In the genomic region with DNA sequence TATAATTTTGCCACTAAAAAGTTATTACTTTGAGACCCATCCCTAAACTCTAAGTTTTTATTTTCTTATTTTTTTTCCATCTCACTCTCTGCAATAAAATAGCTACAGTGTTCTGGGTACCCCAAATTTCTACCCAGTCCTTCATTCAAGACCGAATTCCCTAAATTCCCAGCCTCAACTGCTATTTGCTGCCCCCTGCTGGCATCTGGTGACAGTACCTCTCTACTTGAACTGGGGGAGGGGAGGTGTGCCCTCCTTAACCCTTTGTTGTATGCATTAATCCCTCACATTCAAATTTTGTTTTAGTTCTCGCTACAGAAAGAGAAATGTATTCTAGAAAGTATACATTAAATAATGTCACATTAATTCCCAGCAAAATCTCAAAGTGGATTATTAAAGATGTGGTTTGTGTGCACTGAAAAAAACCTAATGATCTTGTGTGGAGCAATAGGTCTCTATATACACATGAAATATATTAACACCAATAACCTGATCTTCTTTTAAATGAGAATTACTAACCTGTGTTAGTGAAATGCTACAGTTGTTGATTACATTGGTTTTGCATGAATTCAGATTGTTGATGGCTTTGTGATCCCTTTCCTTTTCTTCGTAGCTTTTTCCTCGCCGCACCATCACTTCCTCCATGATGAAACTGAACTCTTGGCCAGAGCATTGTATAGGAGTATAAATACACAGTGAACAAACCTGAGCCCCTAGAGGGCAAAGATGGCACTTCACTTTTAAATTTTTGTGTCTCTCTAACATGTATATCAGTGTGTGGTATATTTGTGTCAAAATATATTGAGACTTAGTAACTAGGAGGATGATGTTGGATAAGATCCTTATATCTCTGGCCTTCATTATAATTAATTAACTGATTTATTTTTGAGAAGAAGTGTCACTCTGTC, we compare ENCODE assay signal across 8 cellular contexts.
DNase-seq lines count a peak whose midpoint lies in the region; ATAC-seq and TF ChIP-seq lines count a peak whose summit lies in the region.

No MANE protein-coding gene starts in this region.

- H3K27ac ChIP-seq in esophagus muscularis mucosa (replicated peaks in 1 of 4) (no peak overlapping the region), neural progenitor cell (no peak overlapping the region)

- no peaks in the 10 kb centered on the region for H3F3A ChIP-seq in neural progenitor cell (ENCODE audit: low read depth)

- no peaks in the 10 kb centered on the region for H3K36me3 Mint-ChIP-seq in neural progenitor cell

- no peaks in the 10 kb centered on the region for H4K20me1 ChIP-seq in neural progenitor cell (ENCODE audit: low read depth)

- intact Hi-C loops in esophagus muscularis mucosa (cut with DNase I): loop anchor here (5.0 kb wide), 1 partner anchor 1001 kb away; no protein-coding TSS in a partner anchor

- no peaks in the 10 kb centered on the region for H3K4me1 ChIP-seq in esophagus muscularis mucosa
- no peaks in the 10 kb centered on the region for H3K4me1 ChIP-seq in neural progenitor cell

- H3K79me2 ChIP-seq in neural progenitor cell (ENCODE audit: low read depth): no peaks in the 10 kb centered on the region

- H3K27me3 Mint-ChIP-seq in neural progenitor cell (ENCODE audit: insufficient read depth, low read depth): no peaks in the 10 kb centered on the region

- H3K4me1 Mint-ChIP-seq in neural progenitor cell: no peaks in the 10 kb centered on the region

- WGBS in esophagus muscularis mucosa: 73% methylated on average over 5 of the region's 5 CpGs

- H3K4me3 ChIP-seq in esophagus muscularis mucosa (no peak overlapping the region), neural progenitor cell (no peak overlapping the region)

- DNase-seq in CMK (ENCODE audit: low read depth) (peak; percentile 14), SK-MEL-5 (ENCODE audit: low read depth, low spot score) (peak; percentile 68), esophagus muscularis mucosa (ENCODE audit: extremely low spot score) (no peak), neural progenitor cell (ENCODE audit: low spot score) (peak; percentile 84)

- no peak overlapping the region for H2AFZ ChIP-seq in neural progenitor cell (replicated peaks)

- H3K9me3 ChIP-seq in esophagus muscularis mucosa (no peaks in the 10 kb centered on the region), neural progenitor cell (ENCODE audit: low read depth) (no peaks in the 10 kb centered on the region)

- H3K27me3 ChIP-seq in esophagus muscularis mucosa: no peaks in the 10 kb centered on the region
- no peaks in the 10 kb centered on the region for H3K27me3 ChIP-seq in neural progenitor cell

- H3K9ac ChIP-seq in neural progenitor cell: no peak overlapping the region

- no peaks in the 10 kb centered on the region for H3K36me3 ChIP-seq in esophagus muscularis mucosa
- H3K36me3 ChIP-seq in neural progenitor cell: no peaks in the 10 kb centered on the region

- H3K4me3 Mint-ChIP-seq in neural progenitor cell: no peak overlapping the region

- TF ChIP-seq EP300 in esophagus muscularis mucosa (IDR thresholded peaks at IDR 0.05): no peak

- H3K4me2 ChIP-seq in neural progenitor cell: no peak overlapping the region

- TF ChIP-seq CTCF in esophagus muscularis mucosa (IDR thresholded peaks at IDR 0.05): peak; percentile 63 to 73 (median 66)
- TF ChIP-seq CTCF in neural progenitor cell (IDR thresholded peaks at IDR 0.05): peak; percentile 97

- peak; percentile 52 for ATAC-seq in GM18505 (IDR thresholded peaks at IDR 0.05; ENCODE audit: unreplicated experiment)
- peak; percentile 64 for ATAC-seq in HG03565 (IDR thresholded peaks at IDR 0.05; ENCODE audit: unreplicated experiment)
- no peak for ATAC-seq in GM19455 (IDR thresholded peaks at IDR 0.05; ENCODE audit: unreplicated experiment)
- no peak for ATAC-seq in HG03025 (IDR thresholded peaks at IDR 0.05; ENCODE audit: low FRiP score, unreplicated experiment)

- in situ Hi-C loops in SK-MEL-5 (cut with HindIII; ENCODE audit: low pct_unique_long_range_greater_than_20kb, low sequenced_read_pairs): no loop called here

- TF ChIP-seq POLR2A in GM18505 (IDR thresholded peaks at IDR 0.05; ENCODE audit: borderline replicate concordance, extremely low read depth, insufficient read depth, insufficient read length) (no peak), esophagus muscularis mucosa (IDR thresholded peaks at IDR 0.05; ENCODE audit: low read depth) (no peak)

- H3K9me3 Mint-ChIP-seq in neural progenitor cell: no peaks in the 10 kb centered on the region

- no peak overlapping the region for H3K27ac Mint-ChIP-seq in neural progenitor cell

Comparison
In these comparisons a context has a peak if more than half of its experiments do, and no peak if none do; other contexts are left out.
1. ATAC-seq: peak in GM18505 (single experiment) and HG03565 (single experiment); none in GM19455 (single experiment) and HG03025 (single experiment).